Comparison of ENCODE assay signal across 18 cellular contexts in the genomic region with DNA sequence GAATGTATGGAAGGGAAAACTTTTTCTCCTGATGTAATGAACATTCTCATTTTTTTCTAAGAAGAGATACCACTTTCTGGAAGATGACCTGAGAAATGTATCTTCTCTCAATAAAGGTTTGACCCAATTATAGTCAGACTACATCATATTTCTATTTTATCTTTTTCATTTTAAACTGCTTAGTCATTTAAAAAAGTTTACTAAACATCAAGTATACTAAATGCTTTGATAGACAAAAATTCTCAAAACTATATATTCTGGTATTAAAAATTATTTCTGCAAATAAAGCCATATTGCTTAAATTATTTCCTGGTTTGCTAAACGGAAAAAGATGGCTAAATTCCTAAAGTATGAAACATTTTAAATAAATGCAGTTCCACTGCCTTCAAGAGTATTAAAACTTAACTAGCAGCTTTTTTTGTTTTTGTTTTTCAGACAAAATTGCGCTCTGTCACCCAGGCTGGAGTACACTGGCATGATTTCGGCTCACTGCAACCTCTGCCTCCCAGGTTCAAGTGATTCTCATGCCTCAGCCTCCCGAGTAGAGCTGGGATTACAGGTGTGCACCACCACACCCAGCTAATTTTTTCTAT.
"Had no signal": no experiment of that assay in that cellular context is flagged by ENCODE, and none has a peak within 500 bp of the region (broad histone marks: within the 10 kb centered on the region; RNA-seq: fewer than 3 reads in every experiment).

No MANE protein-coding gene starts in this region.

- ATAC-seq: esophagus mucosa; foreskin keratinocyte; natural killer cell treated with Interleukin-12 subunit alpha and Interleukin-12 subunit beta and Interleukin-15 and Interleukin-18, amount 100 ng/mL, for 72 hours had no signal

- H3K36me3 ChIP-seq: left ventricle myocardium inferior, right atrium auricular region, tibial nerve, vagina had no signal

- H3K4me1 ChIP-seq: foreskin keratinocyte had no signal

- DNase-seq: activated CD4-positive, CD25-positive, alpha-beta regulatory T cell treated with anti-CD3 and anti-CD28 coated beads, Interleukin-2, amount 50 U/mL, for 72 hours; activated naive CD4-positive, alpha-beta T cell; foreskin keratinocyte; glutamatergic neuron; left ventricle myocardium inferior; occipital lobe; stimulated activated CD4-positive, alpha-beta T cell treated with anti-CD3 and anti-CD28 coated beads, Interleukin-4, amount 100 ng/mL, for 1 hour; stimulated activated naive CD4-positive, alpha-beta T cell treated with Interleukin-2 at 50 U/mL for 16 hours; substantia nigra; T1000 had no signal

- H3K27me3 Mint-ChIP-seq: memory B cell; natural killer cell treated with Interleukin-12 subunit alpha and Interleukin-12 subunit beta and Interleukin-15 and Interleukin-18, amount 100 ng/mL, for 72 hours had no signal

- H3K27me3 ChIP-seq: foreskin keratinocyte, right atrium auricular region, tibial nerve, vagina had no signal

- H3K4me3 ChIP-seq: left ventricle myocardium inferior, right atrium auricular region, tibial nerve, vagina had no signal

- FAIRE-seq: astrocyte, bronchial epithelial cell had no signal

- H3K9me3 Mint-ChIP-seq: natural killer cell treated with Interleukin-12 subunit alpha and Interleukin-12 subunit beta and Interleukin-15 and Interleukin-18, amount 100 ng/mL, for 72 hours had no signal

- H3K27ac ChIP-seq: foreskin keratinocyte, left ventricle myocardium inferior, right atrium auricular region, tibial nerve, vagina had no signal

- H3K9me3 ChIP-seq: left ventricle myocardium inferior, right atrium auricular region, tibial nerve, vagina had no signal

- H3K4me3 Mint-ChIP-seq: natural killer cell treated with Interleukin-12 subunit alpha and Interleukin-12 subunit beta and Interleukin-15 and Interleukin-18, amount 100 ng/mL, for 72 hours had no signal
